Comparison of ENCODE assay signal across 16 cellular contexts in genomic region chr13:97324115-97324514, GRCh38.
DNase-seq lines count a peak whose midpoint lies in the region; ATAC-seq and TF ChIP-seq lines count a peak whose summit lies in the region.
"Had no signal": no experiment of that assay in that cellular context is flagged by ENCODE, and none has a peak within 500 bp of the region (broad histone marks: within the 10 kb centered on the region; RNA-seq: fewer than 3 reads in every experiment).

No MANE protein-coding gene starts in this region.

- H3K9me3 ChIP-seq in Panc1 (ENCODE audit: control insufficient read depth, insufficient read depth, low read depth, low read length) (no peaks in the 10 kb centered on the region), neural progenitor cell (ENCODE audit: low read depth) (no peaks in the 10 kb centered on the region)

- in situ Hi-C loops in Panc1 (cut with HindIII; ENCODE audit: low pct_unique_long_range_greater_than_20kb, low sequenced_read_pairs), result no loop called here

- no peak overlapping the region for H3K9ac ChIP-seq in neural progenitor cell
- H3K9ac ChIP-seq: GM23248 had no signal

- H3K27me3 ChIP-seq in Panc1 (ENCODE audit: control insufficient read depth, insufficient read depth, low read length) (no peaks in the 10 kb centered on the region), neural progenitor cell (no peaks in the 10 kb centered on the region)

- CTCF ChIA-PET in Panc1 (lab: Charles Lee), result no interaction called here

- H3K4me1 Mint-ChIP-seq in chondrocyte (ENCODE audit: low read depth), result peaks cover 67% of the 10 kb centered on the region
- H3K4me1 Mint-ChIP-seq in neural crest cell, result peaks cover 29% of the 10 kb centered on the region
- H3K4me1 Mint-ChIP-seq in neural progenitor cell, result peaks cover 16% of the 10 kb centered on the region

- no peak overlapping the region for H3K4me2 ChIP-seq in neural progenitor cell

- H3K9me3 Mint-ChIP-seq in chondrocyte (ENCODE audit: low read depth), result no peaks in the 10 kb centered on the region
- no peaks in the 10 kb centered on the region for H3K9me3 Mint-ChIP-seq in neural crest cell
- no peaks in the 10 kb centered on the region for H3K9me3 Mint-ChIP-seq in neural progenitor cell

- peaks cover 14% of the 10 kb centered on the region for H3F3A ChIP-seq in neural progenitor cell (ENCODE audit: low read depth)

- intact Hi-C loops in Panc1 (cut with micrococcal nuclease; ENCODE audit: unreplicated experiment), result no loop called here

- H3K79me2 ChIP-seq in neural progenitor cell (ENCODE audit: low read depth), result no peaks in the 10 kb centered on the region

- no peaks in the 10 kb centered on the region for H4K20me1 ChIP-seq in neural progenitor cell (ENCODE audit: low read depth)

- H3K27ac Mint-ChIP-seq in chondrocyte (ENCODE audit: unreplicated experiment), result peak overlapping the region; percentile 34
- peak overlapping the region; percentile 53 for H3K27ac Mint-ChIP-seq in neural crest cell (ENCODE audit: unreplicated experiment)
- no peak overlapping the region for H3K27ac Mint-ChIP-seq in neural progenitor cell

- no peak overlapping the region for H2AFZ ChIP-seq in neural progenitor cell (replicated peaks)
- H2AFZ ChIP-seq: GM23248 had no signal

- POLR2A ChIA-PET in Panc1 (lab: Charles Lee), result no interaction called here

- BruUV-seq in Panc1 (replicated peaks; lab: Mats Ljungman, UMichigan), result no TSS peak

- H3K4me3 ChIP-seq in Panc1 (ENCODE audit: low read depth in 2 of 2, low read length in 2 of 2) (no peak overlapping the region), neural progenitor cell (no peak overlapping the region)
- H3K4me3 ChIP-seq: GM23248 had no signal

- no peaks in the 10 kb centered on the region for H3K27me3 Mint-ChIP-seq in chondrocyte (ENCODE audit: low read depth)
- no peaks in the 10 kb centered on the region for H3K27me3 Mint-ChIP-seq in neural crest cell (ENCODE audit: low read depth)
- H3K27me3 Mint-ChIP-seq in neural progenitor cell (ENCODE audit: insufficient read depth, low read depth), result peaks cover 2% of the 10 kb centered on the region
- H3K27me3 Mint-ChIP-seq: CD4-positive, alpha-beta memory T cell had no signal

- TF ChIP-seq CTCF in Panc1 (IDR thresholded peaks at IDR 0.05) (no peak), chondrocyte (IDR thresholded peaks at IDR 0.05) (no peak), neural crest cell (conservative IDR thresholded peaks at IDR 0.05) (no peak), neural progenitor cell (IDR thresholded peaks at IDR 0.05) (no peak)

- DNase-seq in Panc1 (ENCODE audit: low read depth, low spot score), result no peak
- no peak for DNase-seq in chondrocyte (ENCODE audit: low spot score)
- no peak for DNase-seq in neural crest cell (ENCODE audit: low read depth, low spot score)
- DNase-seq in neural progenitor cell (ENCODE audit: low spot score), result no peak
- DNase-seq in NCI-H2227 treated with DMSO at 0.1 percent for 48 hours (lab: John Stamatoyannopoulos, UW), result no peak
- DNase-seq: C1 segment of cervical spinal cord; Calu3; CD4-positive, alpha-beta memory T cell; COR-L47; DMS53; DMS79 treated with DMSO at 0.1 percent for 48 hours; GF-D8; GM23248; H7; HCEC 1CT had no signal

- H3K36me3 Mint-ChIP-seq in chondrocyte (ENCODE audit: low read depth) (peaks cover 2% of the 10 kb centered on the region), neural crest cell (ENCODE audit: low read depth) (no peaks in the 10 kb centered on the region), neural progenitor cell (no peaks in the 10 kb centered on the region)

- H3K36me3 ChIP-seq in Panc1 (ENCODE audit: control insufficient read depth, insufficient read depth, low read length) (no peaks in the 10 kb centered on the region; the same call in 1 of the 2 replicates), neural progenitor cell (no peaks in the 10 kb centered on the region)

- ATAC-seq in Panc1 (no peak), GM18858 (IDR thresholded peaks at IDR 0.05; ENCODE audit: unreplicated experiment) (no peak)

- H3K4me3 Mint-ChIP-seq in chondrocyte (ENCODE audit: unreplicated experiment) (no peak overlapping the region), neural crest cell (no peak overlapping the region), neural progenitor cell (no peak overlapping the region)
- H3K4me3 Mint-ChIP-seq: CD4-positive, alpha-beta memory T cell had no signal

- H3K4me1 ChIP-seq in Panc1 (ENCODE audit: control insufficient read depth, insufficient read depth, low read length), result peaks cover 89% of the 10 kb centered on the region
- peaks cover 15% of the 10 kb centered on the region for H3K4me1 ChIP-seq in neural progenitor cell

- H3K27ac ChIP-seq in Panc1 (ENCODE audit: low read length), result peak overlapping the region; percentile 100
- H3K27ac ChIP-seq in neural progenitor cell, result no peak overlapping the region
